Comparison of ENCODE assay signal across 8 cellular contexts in the genomic region with DNA sequence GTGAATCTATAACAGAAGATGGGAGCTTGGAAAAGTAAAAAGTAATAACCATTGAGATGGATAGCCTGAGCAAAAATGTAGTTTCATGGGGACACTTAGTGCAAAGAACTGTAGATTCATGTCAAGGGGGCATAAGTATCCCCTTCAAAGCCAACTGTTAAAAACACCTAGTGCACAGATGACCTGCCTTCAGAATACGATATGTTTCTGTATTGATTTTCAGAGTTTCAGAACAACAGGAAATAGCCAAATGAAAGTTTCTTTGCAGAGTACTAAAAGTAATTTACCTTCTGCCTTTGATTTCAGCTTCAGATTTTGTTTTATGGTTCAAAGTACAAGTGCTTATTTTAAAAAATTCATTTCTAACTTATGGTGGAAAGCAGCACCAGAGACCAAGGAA.
DNase-seq lines count a peak whose midpoint lies in the region; ATAC-seq lines count a peak whose summit lies in the region.
"Not testable (repeated sequence)": the region's sequence is repeated elsewhere in the genome, so short reads cannot be mapped to it uniquely, and the experiment has no call there.

No MANE protein-coding gene starts in this region.

- H3K4me3 Mint-ChIP-seq in activated CD4-positive, alpha-beta T cell treated with anti-CD3 and anti-CD28 coated beads, Interleukin-2, amount 10 ng/mL, durations not matched to agents 24 days and 14 days: peak overlapping the region; percentile 58

- not testable (repeated sequence) for H3K36me3 Mint-ChIP-seq in activated CD4-positive, alpha-beta T cell treated with anti-CD3 and anti-CD28 coated beads, Interleukin-2, amount 10 ng/mL, durations not matched to agents 24 days and 14 days (ENCODE audit: low read depth)

- ATAC-seq in GM18502 (IDR thresholded peaks at IDR 0.05; ENCODE audit: poor library complexity, unreplicated experiment) (peak; percentile 74), GM18907 (IDR thresholded peaks at IDR 0.05; ENCODE audit: unreplicated experiment) (peak; percentile 75), GM19438 (IDR thresholded peaks at IDR 0.05; ENCODE audit: low read depth, unreplicated experiment) (peak; percentile 52), GM21528 (IDR thresholded peaks at IDR 0.05; ENCODE audit: low FRiP score, unreplicated experiment) (peak; percentile 71), HG02763 (IDR thresholded peaks at IDR 0.05; ENCODE audit: unreplicated experiment) (peak; percentile 46), HG03095 (IDR thresholded peaks at IDR 0.05; ENCODE audit: unreplicated experiment) (peak; percentile 68), HG03432 (IDR thresholded peaks at IDR 0.05; ENCODE audit: unreplicated experiment) (peak; percentile 56)

- H3K4me1 Mint-ChIP-seq in activated CD4-positive, alpha-beta T cell treated with anti-CD3 and anti-CD28 coated beads, Interleukin-2, amount 10 ng/mL, durations not matched to agents 24 days and 14 days: peaks cover 12% of the 10 kb centered on the region

- DNase-seq in activated CD4-positive, alpha-beta T cell treated with anti-CD3 and anti-CD28 coated beads, Interleukin-2, amount 10 ng/mL, durations not matched to agents 24 days and 14 days: not testable (repeated sequence)

- H3K27ac Mint-ChIP-seq in activated CD4-positive, alpha-beta T cell treated with anti-CD3 and anti-CD28 coated beads, Interleukin-2, amount 10 ng/mL, durations not matched to agents 24 days and 14 days: peak overlapping the region; percentile 41

- not testable (repeated sequence) for H3K9me3 Mint-ChIP-seq in activated CD4-positive, alpha-beta T cell treated with anti-CD3 and anti-CD28 coated beads, Interleukin-2, amount 10 ng/mL, durations not matched to agents 24 days and 14 days

- intact Hi-C loops in activated CD4-positive, alpha-beta T cell treated with anti-CD3 and anti-CD28 coated beads, Interleukin-2, amount 10 ng/mL, durations not matched to agents 24 days and 14 days (cut with micrococcal nuclease): not testable (repeated sequence)

- not testable (repeated sequence) for H3K27me3 Mint-ChIP-seq in activated CD4-positive, alpha-beta T cell treated with anti-CD3 and anti-CD28 coated beads, Interleukin-2, amount 10 ng/mL, durations not matched to agents 24 days and 14 days
